ENCODE assay signal across 8 cellular contexts in genomic region chr1:36387141-36387949, GRCh38. TPM values are rescaled to one million over a fixed set of nuclear protein-coding genes. Genes with fewer than 3 reads are reported as not detected.
DNase-seq lines count a peak whose midpoint lies in the region; ATAC-seq lines count a peak whose summit lies in the region.

No MANE protein-coding gene starts in this region.

- H3K4me3 Mint-ChIP-seq in immature natural killer cell = peak overlapping the region in 1 of 5 donors; percentile 18

- peaks cover 0 to 9% (median 6%) of the 10 kb centered on the region in 3 donors for H3K36me3 Mint-ChIP-seq in immature natural killer cell

- no peaks in the 10 kb centered on the region for H3K9me3 Mint-ChIP-seq in immature natural killer cell

- peaks cover 10 to 21% (median 11%) of the 10 kb centered on the region in 3 donors for H3K27me3 Mint-ChIP-seq in immature natural killer cell (ENCODE audit: low read depth in 3 of 3)

- H3K4me1 Mint-ChIP-seq in immature natural killer cell = peaks cover 45% of the 10 kb centered on the region in 2 donors

- DNase-seq in CD1c-positive myeloid dendritic cell (ENCODE audit: extremely low spot score) (peak; percentile 75), M059J (ENCODE audit: low read depth) (peak; percentile 90), immature natural killer cell (no peak), stromal cell of bone marrow (ENCODE audit: low read depth) (peak; percentile 89), NCI-H345 (lab: John Stamatoyannopoulos, UW) (no peak)
- DNase-seq in activated effector memory CD4-positive, alpha-beta T cell treated with Interleukin-2 at 50 U/mL for 16 hours = no peak

- H3K27ac ChIP-seq in angular gyrus (ENCODE audit: low read depth, low read length) = peak overlapping the region; percentile 97

- no peak for ATAC-seq in GM18907 (IDR thresholded peaks at IDR 0.05; ENCODE audit: unreplicated experiment)

- H3K27ac Mint-ChIP-seq in immature natural killer cell = peak overlapping the region; percentile 97 to 99 (median 98)

RNA-seq across cellular contexts. Expression of gene STK40, which starts 1.6 kb away (rescaled TPM):
- 13.2 and 21.4 TPM in 2 replicates for total RNA-seq in M059J (2014; rRNA removed; shearing (Covaris generic))
- 100 to 1,000 TPM in 1 of 3 donors, 10 to 100 TPM in 2; 43.3 to 101 (median 61.5) TPM for polyA plus RNA-seq in immature natural killer cell

RNA-seq across cellular contexts. Expression of gene LSM10, which starts 10.4 kb away (rescaled TPM):
- total RNA-seq in M059J (2014; rRNA removed; shearing (Covaris generic)) = 6.8 and 7.6 TPM in 2 replicates
- 100 to 1,000 TPM; 156 to 181 (median 164) TPM for polyA plus RNA-seq in immature natural killer cell

Comparison
In these comparisons a context has a peak if more than half of its experiments do, and no peak if none do; other contexts are left out.
1. DNase-seq: peak in CD1c-positive myeloid dendritic cell (single experiment), M059J (single experiment) and stromal cell of bone marrow (single experiment); none in immature natural killer cell (0 of 3), activated effector memory CD4-positive, alpha-beta T cell treated with Interleukin-2 at 50 U/mL for 16 hours (single experiment) and NCI-H345 (single experiment).